25 cellular contexts compared by ENCODE assay signal in genomic region chr3:120167488-120167887, GRCh38.
DNase-seq lines count a peak whose midpoint lies in the region; ATAC-seq and TF ChIP-seq lines count a peak whose summit lies in the region.
"Had no signal": no experiment of that assay in that cellular context is flagged by ENCODE, and none has a peak within 500 bp of the region (broad histone marks: within the 10 kb centered on the region; RNA-seq: fewer than 3 reads in every experiment).

No MANE protein-coding gene starts in this region.

- H3K4me1 ChIP-seq in RWPE2 (ENCODE audit: insufficient read depth, poor library complexity, severe bottlenecking) (peaks cover 26% of the 10 kb centered on the region), neuronal stem cell (ENCODE audit: control insufficient read depth in 2 of 2, insufficient read depth in 1 of 2, low read depth in 1 of 2, low read length in 2 of 2) (no peaks in the 10 kb centered on the region), SJCRH30 (no peaks in the 10 kb centered on the region)
- H3K4me1 ChIP-seq: BE2C had no signal

- H3K18ac ChIP-seq in neuronal stem cell (ENCODE audit: low read length) = no peak overlapping the region

- CTCF ChIA-PET in activated CD8-positive, alpha-beta T cell treated with anti-CD3 and anti-CD28 coated beads for 36 hours (lab: Charles Lee) = no interaction called here

- no peak overlapping the region for H3K27ac Mint-ChIP-seq in activated CD8-positive, alpha-beta T cell treated with anti-CD3 and anti-CD28 coated beads for 36 hours
- H3K27ac Mint-ChIP-seq: CD4-positive, alpha-beta memory T cell; CD4-positive, CD25-positive, alpha-beta regulatory T cell; CD8-positive, alpha-beta memory T cell had no signal

- H3K4me3 ChIP-seq in RWPE2 (ENCODE audit: severe bottlenecking) (no peak overlapping the region), neuronal stem cell (ENCODE audit: low read length in 2 of 2) (no peak overlapping the region), SJCRH30 (no peak overlapping the region)
- H3K4me3 ChIP-seq: BLaER1, GM12878 had no signal

- H3K36me3 ChIP-seq in RWPE2 (ENCODE audit: low read depth) (no peaks in the 10 kb centered on the region), neuronal stem cell (replicated peaks in 1 of 2; ENCODE audit: control insufficient read depth in 2 of 2, insufficient read depth in 2 of 2, low read length in 2 of 2) (no peaks in the 10 kb centered on the region), SJCRH30 (no peaks in the 10 kb centered on the region)
- H3K36me3 ChIP-seq: BE2C, BLaER1 had no signal

- H2AK5ac ChIP-seq in neuronal stem cell (ENCODE audit: low read depth, low read length) = peak overlapping the region; percentile 17

- no peak overlapping the region for H2BK5ac ChIP-seq in neuronal stem cell (ENCODE audit: low read length)

- H3K79me1 ChIP-seq in neuronal stem cell (ENCODE audit: low read depth, low read length) = no peaks in the 10 kb centered on the region

- DNase-seq in RWPE2 (ENCODE audit: low spot score) (no peak), neuronal stem cell (ENCODE audit: low spot score) (no peak), ureter (ENCODE audit: low spot score) (peak; percentile 28), SJCRH30 (no peak), NCI-H2081 treated with DMSO at 0.1 percent for 48 hours (lab: John Stamatoyannopoulos, UW) (no peak)
- no peak for DNase-seq in stimulated activated CD4-positive, alpha-beta T cell treated with anti-CD3 and anti-CD28 coated beads, Interleukin-1b, Interleukin-23, amount 100 ng/mL, for 48 hours
- no peak for DNase-seq in activated CD8-positive, alpha-beta T cell treated with anti-CD3 and anti-CD28 coated beads for 36 hours
- DNase-seq: 8988T; ACHN; BE2C; C1 segment of cervical spinal cord; CD4-positive, alpha-beta memory T cell; CD4-positive, CD25-positive, alpha-beta regulatory T cell; CD8-positive, alpha-beta memory T cell; COR-L47; DMS 273 treated with DMSO at 0.1 percent for 48 hours; DMS153; DMS53; DMS79; DND-41; EL; GDM1 had no signal

- POLR2A ChIA-PET in activated CD8-positive, alpha-beta T cell treated with anti-CD3 and anti-CD28 coated beads for 36 hours (lab: Charles Lee) = no interaction called here

- H2BK15ac ChIP-seq in neuronal stem cell (ENCODE audit: low read length) = no peak overlapping the region

- no peaks in the 10 kb centered on the region for H3K4me1 Mint-ChIP-seq in activated CD8-positive, alpha-beta T cell treated with anti-CD3 and anti-CD28 coated beads for 36 hours (ENCODE audit: low read depth)
- H3K4me1 Mint-ChIP-seq: CD4-positive, alpha-beta memory T cell; CD4-positive, CD25-positive, alpha-beta regulatory T cell; CD8-positive, alpha-beta memory T cell had no signal

- H3K14ac ChIP-seq in neuronal stem cell (ENCODE audit: low read length) = peak overlapping the region; percentile 43

- H2BK12ac ChIP-seq in neuronal stem cell (ENCODE audit: low read length) = no peak overlapping the region

- H3K4ac ChIP-seq in neuronal stem cell (ENCODE audit: low read length) = no peak overlapping the region

- H3K27me3 ChIP-seq in RWPE2 (ENCODE audit: insufficient read depth, poor library complexity, severe bottlenecking) = no peaks in the 10 kb centered on the region
- H3K27me3 ChIP-seq in neuronal stem cell (ENCODE audit: control insufficient read depth in 3 of 3, insufficient read depth in 3 of 3, low read depth in 1 of 3, low read length in 3 of 3) = no peaks in the 10 kb centered on the region
- H3K27me3 ChIP-seq in SJCRH30 = no peaks in the 10 kb centered on the region
- H3K27me3 ChIP-seq: BE2C, BLaER1 had no signal

- H3K4me3 Mint-ChIP-seq in activated CD8-positive, alpha-beta T cell treated with anti-CD3 and anti-CD28 coated beads for 36 hours = no peak overlapping the region
- H3K4me3 Mint-ChIP-seq: CD14-positive monocyte; CD4-positive, alpha-beta memory T cell; CD4-positive, CD25-positive, alpha-beta regulatory T cell; CD8-positive, alpha-beta memory T cell had no signal

- peak overlapping the region; percentile 47 for H3K23ac ChIP-seq in neuronal stem cell (ENCODE audit: low read depth, low read length, poor library complexity)

- intact Hi-C loops in activated CD8-positive, alpha-beta T cell treated with anti-CD3 and anti-CD28 coated beads for 36 hours (cut with micrococcal nuclease) = no loop called here

- no peak overlapping the region for H2BK120ac ChIP-seq in neuronal stem cell (ENCODE audit: low read depth, low read length)

- H3K9me3 Mint-ChIP-seq in activated CD8-positive, alpha-beta T cell treated with anti-CD3 and anti-CD28 coated beads for 36 hours = no peaks in the 10 kb centered on the region
- H3K9me3 Mint-ChIP-seq: CD4-positive, alpha-beta memory T cell; CD8-positive, alpha-beta memory T cell had no signal

- TF ChIP-seq CTCF in RWPE2 (IDR thresholded peaks at IDR 0.05; ENCODE audit: poor library complexity, severe bottlenecking) = no peak
- no peak for TF ChIP-seq CTCF in activated CD8-positive, alpha-beta T cell treated with anti-CD3 and anti-CD28 coated beads for 36 hours (IDR thresholded peaks at IDR 0.05)

- H3K9me3 ChIP-seq in RWPE2 (ENCODE audit: severe bottlenecking) = no peaks in the 10 kb centered on the region
- H3K9me3 ChIP-seq in neuronal stem cell (replicated peaks in 1 of 2; ENCODE audit: control insufficient read depth in 2 of 2, insufficient read depth in 1 of 2, low read depth in 1 of 2, low read length in 2 of 2) = no peaks in the 10 kb centered on the region
- H3K9me3 ChIP-seq in SJCRH30 (replicated peaks) = no peaks in the 10 kb centered on the region
- H3K9me3 ChIP-seq: BE2C, BLaER1 had no signal

- ATAC-seq in RWPE2 (ENCODE audit: low read depth) = no peak
- ATAC-seq in activated CD8-positive, alpha-beta T cell treated with anti-CD3 and anti-CD28 coated beads for 36 hours = no peak
- ATAC-seq: GM12878 had no signal

- H3K4me2 ChIP-seq in neuronal stem cell (ENCODE audit: insufficient read depth, low read length, poor library complexity, severe bottlenecking) = no peak overlapping the region
- H3K4me2 ChIP-seq: BLaER1 had no signal

- no peaks in the 10 kb centered on the region for H3K27me3 Mint-ChIP-seq in activated CD8-positive, alpha-beta T cell treated with anti-CD3 and anti-CD28 coated beads for 36 hours

- no peaks in the 10 kb centered on the region for H3K36me3 Mint-ChIP-seq in activated CD8-positive, alpha-beta T cell treated with anti-CD3 and anti-CD28 coated beads for 36 hours (ENCODE audit: low read depth)
- H3K36me3 Mint-ChIP-seq: CD14-positive monocyte; CD4-positive, alpha-beta memory T cell; CD4-positive, CD25-positive, alpha-beta regulatory T cell; CD8-positive, alpha-beta memory T cell had no signal

- WGBS in neuronal stem cell (ENCODE audit: extremely low coverage in 2 of 2, insufficient read length in 2 of 2, insufficient replicate concordance in 1 of 2), 2 donors = no CpG with 5 or more reads among the region's 10 CpGs

- no peak overlapping the region for H4K8ac ChIP-seq in neuronal stem cell (ENCODE audit: low read depth, low read length)

- H2AFZ ChIP-seq in neuronal stem cell (ENCODE audit: low read length) = no peak overlapping the region

- H4K91ac ChIP-seq in neuronal stem cell (ENCODE audit: low read depth, low read length, poor library complexity) = no peak overlapping the region

- H3K27ac ChIP-seq in RWPE2 (ENCODE audit: poor library complexity, severe bottlenecking) (peak overlapping the region; percentile 7), neuronal stem cell (replicated peaks; ENCODE audit: low read length) (no peak overlapping the region), SJCRH30 (no peak overlapping the region)
- H3K27ac ChIP-seq: BLaER1 had no signal

- H3K9ac ChIP-seq in neuronal stem cell (ENCODE audit: low read depth, low read length, poor library complexity) = peak overlapping the region; percentile 50
- H3K9ac ChIP-seq: BLaER1 had no signal
